In the genomic region with DNA sequence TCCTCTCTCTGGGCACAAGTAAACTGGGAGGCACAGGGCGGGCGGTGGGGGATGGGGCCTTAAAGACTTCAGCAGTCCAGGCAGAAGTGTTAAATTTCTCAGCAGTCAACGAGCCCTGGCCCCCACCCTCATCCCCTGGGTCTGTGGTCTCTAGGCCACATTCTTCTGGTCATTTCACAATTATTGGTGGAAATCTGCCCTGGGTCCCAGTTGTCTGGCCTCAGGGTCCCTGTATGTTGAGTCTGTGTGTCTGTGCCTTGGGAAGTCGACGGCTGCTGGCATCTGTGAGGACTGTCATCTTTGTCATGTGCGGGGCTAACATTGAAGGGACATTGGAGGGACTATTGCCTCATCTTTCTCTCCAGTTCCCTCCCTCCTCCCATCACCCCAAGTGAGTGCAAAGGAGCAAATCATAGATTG, we compare ENCODE assay signal across 8 cellular contexts. TPM values are rescaled to one million over a fixed set of nuclear protein-coding genes. Genes with fewer than 3 reads are reported as not detected.
DNase-seq lines count a peak whose midpoint lies in the region; ATAC-seq, FAIRE-seq and TF ChIP-seq lines count a peak whose summit lies in the region.

No MANE protein-coding gene starts in this region.

- TF ChIP-seq EP300 in K562 (IDR thresholded peaks at IDR 0.05; ENCODE audit: low read length) = no peak

- TF ChIP-seq CTCF in K562 (IDR thresholded peaks at IDR 0.05 in 2 of 3, conservative IDR thresholded peaks at IDR 0.05 in 1 of 3; ENCODE audit: insufficient read depth in 2 of 3, low read depth in 1 of 3, low read length in 3 of 3) (no peak), upper lobe of right lung (IDR thresholded peaks at IDR 0.05) (no peak)

- H3K9me3 ChIP-seq in K562 (replicated peaks; ENCODE audit: control insufficient read depth, insufficient read depth, low read depth, low read length) = no peaks in the 10 kb centered on the region
- no peaks in the 10 kb centered on the region for H3K9me3 ChIP-seq in muscle layer of colon (ENCODE audit: low read length)
- H3K9me3 ChIP-seq in upper lobe of right lung = no peaks in the 10 kb centered on the region

- H3K4me1 ChIP-seq in K562 (replicated peaks in 1 of 2; ENCODE audit: control insufficient read depth in 2 of 2, insufficient read depth in 2 of 2, low read length in 2 of 2) (peaks cover 7 to 21% of the 10 kb centered on the region in 2 experiments; a peak in 4 of 5 replicates), muscle layer of colon (ENCODE audit: insufficient read depth, low read length) (peaks cover 57% of the 10 kb centered on the region), upper lobe of right lung (peaks cover 24% of the 10 kb centered on the region)

- no peak for TF ChIP-seq RAD21 in K562 (CRISPR knock-in tag; conservative IDR thresholded peaks at IDR 0.05 in 1 of 2, IDR thresholded peaks at IDR 0.05 in 1 of 2)

- H3K27ac ChIP-seq in K562 (ENCODE audit: extremely low read depth, low read depth, low read length) (no peak overlapping the region), muscle layer of colon (ENCODE audit: low read depth, low read length) (peak overlapping the region; percentile 89), upper lobe of right lung (no peak overlapping the region)

- H3K36me3 ChIP-seq in K562 (ENCODE audit: control insufficient read depth, insufficient read depth, low read length) (no peaks in the 10 kb centered on the region), muscle layer of colon (ENCODE audit: insufficient read depth, low read length) (no peaks in the 10 kb centered on the region), upper lobe of right lung (no peaks in the 10 kb centered on the region)

- no peak overlapping the region for H2AFZ ChIP-seq in K562 (ENCODE audit: low read depth, low read length)

- no peaks in the 10 kb centered on the region for H3K36me3 Mint-ChIP-seq in activated naive CD4-positive, alpha-beta T cell treated with anti-CD3 and anti-CD28 coated beads, Interleukin-2, amount 50 U/mL, for 24 hours

- H4K20me1 ChIP-seq in K562 (replicated peaks; ENCODE audit: control insufficient read depth, insufficient read depth, low read length) = peaks cover 7% of the 10 kb centered on the region; the same call in 1 of the 2 replicates

- no TSS peak for BruUV-seq in K562 (replicated peaks; lab: Mats Ljungman, UMichigan)

- no peak for FAIRE-seq in K562 (lab: Jason Lieb, UNC)

- TF ChIP-seq POLR2A in K562 (conservative IDR thresholded peaks at IDR 0.05) = no peak

- H3K9ac ChIP-seq in K562 (ENCODE audit: insufficient read depth in 1 of 2, low read depth in 2 of 2, low read length in 2 of 2) (no peak overlapping the region), muscle layer of colon (ENCODE audit: low read length) (peak overlapping the region; percentile 23)

- peak overlapping the region; percentile 84 for H3K4me3 Mint-ChIP-seq in activated naive CD4-positive, alpha-beta T cell treated with anti-CD3 and anti-CD28 coated beads, Interleukin-2, amount 50 U/mL, for 24 hours

- 13% methylated on average over 6 of the region's 6 CpGs for WGBS in K562 (ENCODE audit: insufficient coverage, low coverage, missing lambda C conversion rate)

- CTCF ChIA-PET in K562 (lab: Yijun Ruan, JAX; ENCODE audit: low intra/inter-chr PET ratio) = interaction anchor here (0.6 to 2.7 kb wide), 2 partner anchors 107 to 165 kb away, joined by 3 to 13 read pairs; no protein-coding TSS in a partner anchor

- H3K27me3 Mint-ChIP-seq in activated naive CD4-positive, alpha-beta T cell treated with anti-CD3 and anti-CD28 coated beads, Interleukin-2, amount 50 U/mL, for 24 hours = peaks cover 2% of the 10 kb centered on the region

- H3K27ac Mint-ChIP-seq in activated naive CD4-positive, alpha-beta T cell treated with anti-CD3 and anti-CD28 coated beads, Interleukin-2, amount 50 U/mL, for 24 hours = peak overlapping the region; percentile 90

- H3K4me3 ChIP-seq in K562 (no peak overlapping the region), muscle layer of colon (ENCODE audit: low read depth in 1 of 2, low read length in 2 of 2) (peak overlapping the region; percentile 43 to 69), upper lobe of right lung (peak overlapping the region; percentile 54)

- no peaks in the 10 kb centered on the region for H3K9me3 Mint-ChIP-seq in activated naive CD4-positive, alpha-beta T cell treated with anti-CD3 and anti-CD28 coated beads, Interleukin-2, amount 50 U/mL, for 24 hours

- intact Hi-C loops in K562 (cut with micrococcal nuclease) = loop anchor here (2.0 to 5.0 kb wide), 2 partner anchors 49 to 166 kb away; no protein-coding TSS in a partner anchor
- intact Hi-C loops in upper lobe of right lung (cut with DNase I) = loop anchor here (5.0 kb wide), 1 partner anchor 164 kb away; no protein-coding TSS in a partner anchor

- H3K4me2 ChIP-seq in K562 (ENCODE audit: insufficient read depth, low read length) = no peak overlapping the region

- no peaks in the 10 kb centered on the region for H3K79me2 ChIP-seq in K562 (ENCODE audit: control insufficient read depth, insufficient read depth, low read length)

- H3K9me1 ChIP-seq in K562 (ENCODE audit: control insufficient read depth, insufficient read depth, low read length) = no peaks in the 10 kb centered on the region

- ATAC-seq in K562 (no peak), upper lobe of right lung (no peak), HG02571 (IDR thresholded peaks at IDR 0.05; ENCODE audit: unreplicated experiment) (no peak), HG03460 (IDR thresholded peaks at IDR 0.05; ENCODE audit: unreplicated experiment) (no peak)

- H3K27me3 ChIP-seq in K562 (ENCODE audit: control insufficient read depth in 2 of 2, insufficient read depth in 2 of 2, low read length in 2 of 2) (peaks cover 6 to 60% of the 10 kb centered on the region in 2 experiments; a peak in 4 of 5 replicates), muscle layer of colon (ENCODE audit: control insufficient read depth in 1 of 2, insufficient read depth in 2 of 2, low read length in 2 of 2) (no peaks in the 10 kb centered on the region), upper lobe of right lung (peaks cover 10% of the 10 kb centered on the region)

- POLR2A ChIA-PET in K562 (lab: Yijun Ruan, JAX) = no interaction called here

- peaks cover 63% of the 10 kb centered on the region for H3K4me1 Mint-ChIP-seq in activated naive CD4-positive, alpha-beta T cell treated with anti-CD3 and anti-CD28 coated beads, Interleukin-2, amount 50 U/mL, for 24 hours

- in situ Hi-C loops in K562 (cut with MboI) = no loop called here

- no peak for DNase-seq in activated naive CD4-positive, alpha-beta T cell (lab: John Stamatoyannopoulos, UW)
- DNase-seq in K562 (ENCODE audit: extremely low read depth in 1 of 4, low spot score in 3 of 4) (no peak), upper lobe of right lung (no peak), SK-N-DZ (ENCODE audit: low spot score) (no peak)

TF ChIP-seq in K562, 482 proteins besides CTCF, POLR2A, EP300 and RAD21 (continues in another document):
- TF ChIP-seq RBM25 (IDR thresholded peaks at IDR 0.05; ENCODE audit: low read depth, low read length, severe bottlenecking) (no peak), HNRNPH1 (optimal IDR thresholded peaks at IDR 0.05; ENCODE audit: low read depth, low read length) (no peak), CEBPG (CRISPR knock-in tag; IDR thresholded peaks at IDR 0.05) (peak; percentile 55), CEBPG (tag; conservative IDR thresholded peaks at IDR 0.05 in 1 of 2, IDR thresholded peaks at IDR 0.05 in 1 of 2) (peak in 1 of 2 experiments; percentile 63; a peak in 2 of 4 replicates), PHB2 (IDR thresholded peaks at IDR 0.05; ENCODE audit: low read depth) (no peak), NCOA1 (IDR thresholded peaks at IDR 0.05; ENCODE audit: low read depth) (no peak), CEBPB (tag; IDR thresholded peaks at IDR 0.05) (0 out of 2 replicates have a peak, but pooled peaks have one; percentile 30), ZBTB1 (CRISPR knock-in tag; IDR thresholded peaks at IDR 0.05; ENCODE audit: borderline replicate concordance, low read depth) (no peak), ZKSCAN1 (IDR thresholded peaks at IDR 0.05; ENCODE audit: low read depth, low read length) (no peak), BCOR (IDR thresholded peaks at IDR 0.05) (no peak), ZNF384 (IDR thresholded peaks at IDR 0.05; ENCODE audit: low read depth, low read length) (no peak)
- TF ChIP-seq, protein P1, sequence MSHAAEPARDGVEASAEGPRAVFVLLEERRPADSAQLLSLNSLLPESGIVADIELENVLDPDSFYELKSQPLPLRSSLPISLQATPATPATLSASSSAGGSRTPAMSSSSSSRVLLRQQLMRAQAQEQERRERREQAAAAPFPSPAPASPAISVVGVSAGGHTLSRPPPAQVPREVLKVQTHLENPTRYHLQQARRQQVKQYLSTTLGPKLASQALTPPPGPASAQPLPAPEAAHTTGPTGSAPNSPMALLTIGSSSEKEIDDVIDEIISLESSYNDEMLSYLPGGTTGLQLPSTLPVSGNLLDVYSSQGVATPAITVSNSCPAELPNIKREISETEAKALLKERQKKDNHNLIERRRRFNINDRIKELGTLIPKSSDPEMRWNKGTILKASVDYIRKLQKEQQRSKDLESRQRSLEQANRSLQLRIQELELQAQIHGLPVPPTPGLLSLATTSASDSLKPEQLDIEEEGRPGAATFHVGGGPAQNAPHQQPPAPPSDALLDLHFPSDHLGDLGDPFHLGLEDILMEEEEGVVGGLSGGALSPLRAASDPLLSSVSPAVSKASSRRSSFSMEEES (CRISPR knock-in tag; IDR thresholded peaks at IDR 0.05) = no peak

RNA-seq across cellular contexts. Expression of a gene that starts 1.7 kb away (rescaled TPM):
- 0.25 TPM in 1 of 2 replicates, not detected in the other for total RNA-seq in K562 (2011; cell fraction: chromatin; rRNA removed; ENCODE audit: low replicate concordance)
- total RNA-seq in K562 (2011; cell fraction: nucleolus; rRNA removed) = not detected in 2 replicates
- total RNA-seq in K562 (2011; cell fraction: nucleoplasm; rRNA removed) = not detected in 2 replicates
- total RNA-seq in K562 (2014; rRNA removed) (0.20 TPM in 1 of 2 replicates, not detected in the other), K562 (2014; rRNA removed; fragmentation: Illumina TruSeq; extraction: Trizol) (0.10 and 0.22 TPM in 2 replicates), K562 (2015; rRNA removed; fragmentation: Illumina TruSeq; extraction: Trizol) (0.22 and 0.26 TPM in 2 replicates), K562 (2021) (0.35 and 0.60 TPM in 2 replicates), upper lobe of right lung (46.4 TPM)
- polyA plus RNA-seq in K562 (2011; rRNA removed) (0.12 TPM in 1 of 2 replicates, not detected in the other), K562 (2014; fragmentation: Illumina TruSeq; extraction: Trizol) (0.34 and 0.61 TPM in 2 replicates), K562 (2014; fragmentation: Nextera tagmentation; extraction: Ambion mirVana) (not detected), K562 (2014; rRNA removed) (0.17 and 0.59 TPM in 2 replicates)
- polyA plus RNA-seq in K562 (2011; cell fraction: cytosol; rRNA removed) = 0.01 and 0.06 TPM in 2 replicates
- 0.10 and 0.14 TPM in 2 replicates for polyA plus RNA-seq in K562 (2011; cell fraction: nucleus; rRNA removed)
- polyA plus RNA-seq in K562 (2012) = 0.79 and 2.3 TPM in 2 replicates
- not detected in 2 replicates for polyA minus RNA-seq in K562 (2011; rRNA and poly(A)+ RNA removed)
- not detected in 2 replicates for polyA minus RNA-seq in K562 (2011; cell fraction: cytosol; rRNA and poly(A)+ RNA removed)
- polyA minus RNA-seq in K562 (2011; cell fraction: nucleus; rRNA and poly(A)+ RNA removed) = 0.11 TPM in 1 of 2 replicates, not detected in the other
- polyA plus RNA-seq in SK-N-DZ (2014; cell fraction: cytosol; rRNA removed) = 9.8 and 15.7 TPM in 2 replicates
- polyA plus RNA-seq in SK-N-DZ (2014; cell fraction: nucleus; rRNA removed) = 6.9 and 15.7 TPM in 2 replicates

Comparison
In these comparisons a context has a peak if more than half of its experiments do, and no peak if none do; other contexts are left out.
1. RNA of a gene that starts 1.7 kb away (total RNA-seq): 46.4 TPM in upper lobe of right lung (single experiment); 0.10 to 0.60 TPM in K562; every median in the first group is over 10 times any median in the second.